17 cellular contexts compared by ENCODE assay signal in genomic region chr7:195830-196128, GRCh38. TPM values are rescaled to one million over a fixed set of nuclear protein-coding genes. Genes with fewer than 3 reads are reported as not detected.
DNase-seq lines count a peak whose midpoint lies in the region; ATAC-seq and TF ChIP-seq lines count a peak whose summit lies in the region.
"Had no signal": no experiment of that assay in that cellular context is flagged by ENCODE, and none has a peak within 500 bp of the region (broad histone marks: within the 10 kb centered on the region; RNA-seq: fewer than 3 reads in every experiment).

No MANE protein-coding gene starts in this region.

- TF ChIP-seq CTCF in CD14-positive monocyte (IDR thresholded peaks at IDR 0.05), result no peak
- TF ChIP-seq CTCF in brain (conservative IDR thresholded peaks at IDR 0.05), result no peak
- no peak for TF ChIP-seq CTCF in kidney epithelial cell (IDR thresholded peaks at IDR 0.05; ENCODE audit: insufficient read depth, low read length, poor library complexity, severe bottlenecking)
- TF ChIP-seq CTCF in gastrocnemius medialis (IDR thresholded peaks at IDR 0.05 in 4 of 5, conservative IDR thresholded peaks at IDR 0.05 in 1 of 5), result no peak

- DNase-seq in CD14-positive monocyte (ENCODE audit: low spot score) (no peak), kidney epithelial cell (ENCODE audit: low read depth) (no peak), gastrocnemius medialis (no peak), NOMO-1 treated with DMSO at 0.1 percent for 48 hours (lab: John Stamatoyannopoulos, UW; ENCODE audit: unreplicated experiment) (no peak), left cardiac atrium (no peak), NCI-H2081 treated with DMSO at 0.1 percent for 48 hours (lab: John Stamatoyannopoulos, UW) (no peak)
- DNase-seq in stimulated activated CD4-positive, alpha-beta T cell treated with anti-CD3 and anti-CD28 coated beads, Interleukin-12 subunit alpha, Interleukin-12 subunit beta, amount 100 ng/mL, for 4 hours, result no peak
- DNase-seq: activated CD8-positive, alpha-beta T cell treated with anti-CD3 and anti-CD28 coated beads, Interleukin-2, amount 10 ng/mL, durations not matched to agents 7 days and 5 days; amniotic stem cell; dermis blood vessel endothelial cell; MV-4-11; pancreas; Peyer's patch; stimulated activated CD4-positive, alpha-beta T cell treated with anti-CD3 and anti-CD28 coated beads, Interleukin-15, amount 100 ng/mL, for 24 hours; SW 1271 had no signal

- H3K4me3 Mint-ChIP-seq in CD14-positive monocyte (peak overlapping the region; percentile 6 to 97), brain (peak overlapping the region; percentile 92 to 96 (median 95))
- H3K4me3 Mint-ChIP-seq: activated CD8-positive, alpha-beta T cell treated with anti-CD3 and anti-CD28 coated beads, Interleukin-2, amount 10 ng/mL, durations not matched to agents 7 days and 5 days had no signal

- H3K9me3 ChIP-seq in gastrocnemius medialis, result no peaks in the 10 kb centered on the region
- H3K9me3 ChIP-seq: pancreas, Peyer's patch had no signal

- in situ Hi-C loops in gastrocnemius medialis (cut with MboI; ENCODE audit: low sequenced_read_pairs in 4 of 4), result no loop called here

- no peak for TF ChIP-seq POLR2A in gastrocnemius medialis (IDR thresholded peaks at IDR 0.05)

- peaks cover 77% of the 10 kb centered on the region in 2 donors for H3K4me1 ChIP-seq in gastrocnemius medialis

- H3K27ac Mint-ChIP-seq in CD14-positive monocyte, result no peak overlapping the region
- peak overlapping the region; percentile 24 to 96 (median 76) for H3K27ac Mint-ChIP-seq in brain
- H3K27ac Mint-ChIP-seq: activated CD8-positive, alpha-beta T cell treated with anti-CD3 and anti-CD28 coated beads, Interleukin-2, amount 10 ng/mL, durations not matched to agents 7 days and 5 days had no signal

- H3K36me3 ChIP-seq in kidney epithelial cell (ENCODE audit: control insufficient read depth, insufficient read depth, low read length) (peaks cover 10% of the 10 kb centered on the region), gastrocnemius medialis (peaks cover 0 to 30% of the 10 kb centered on the region in 2 donors)

- ATAC-seq in gastrocnemius medialis (no peak), left cardiac atrium (no peak)
- ATAC-seq: activated CD8-positive, alpha-beta T cell treated with anti-CD3 and anti-CD28 coated beads, Interleukin-2, amount 10 ng/mL, durations not matched to agents 7 days and 5 days; esophagus mucosa; pancreas had no signal

- H3K27ac ChIP-seq in gastrocnemius medialis, result peak overlapping the region; percentile 85 to 94 (median 86)

- peak overlapping the region; percentile 59 for H3K4me3 ChIP-seq in kidney epithelial cell (ENCODE audit: low read depth, low read length)
- peak overlapping the region in 1 of 4 donors; percentile 63 for H3K4me3 ChIP-seq in gastrocnemius medialis

- peaks cover 0 to 1% (median 0%) of the 10 kb centered on the region in 7 donors for H3K9me3 Mint-ChIP-seq in CD14-positive monocyte
- H3K9me3 Mint-ChIP-seq in brain, result no peaks in the 10 kb centered on the region

- peaks cover 63 to 68% of the 10 kb centered on the region in 2 donors for H3K36me3 Mint-ChIP-seq in CD14-positive monocyte
- peaks cover 44% of the 10 kb centered on the region for H3K36me3 Mint-ChIP-seq in brain

- H3K27me3 ChIP-seq in kidney epithelial cell (ENCODE audit: control insufficient read depth, insufficient read depth, low read length), result no peaks in the 10 kb centered on the region
- H3K27me3 ChIP-seq in gastrocnemius medialis, result no peaks in the 10 kb centered on the region
- H3K27me3 ChIP-seq: pancreas, Peyer's patch had no signal

- H3K4me1 Mint-ChIP-seq in CD14-positive monocyte (peaks cover 39% of the 10 kb centered on the region), brain (peaks cover 74% of the 10 kb centered on the region)

- intact Hi-C loops in CD14-positive monocyte (cut with micrococcal nuclease), result no loop called here
- intact Hi-C loops in gastrocnemius medialis (cut with DNase I; ENCODE audit: low total_unique reads), result loop anchor here (2.0 kb wide), 1 partner anchor 47 kb away; no protein-coding TSS in a partner anchor
- intact Hi-C loops in left cardiac atrium (cut with DNase I), result no loop called here

- H3K27me3 Mint-ChIP-seq in CD14-positive monocyte (ENCODE audit: low read depth in 3 of 3) (peaks cover 0 to 17% (median 13%) of the 10 kb centered on the region in 3 donors), brain (peaks cover 3% of the 10 kb centered on the region)

RNA-seq across cellular contexts. Expression of gene FAM20C, which starts 3.4 kb away (rescaled TPM):
- polyA plus RNA-seq in CD14-positive monocyte, result 1 to 10 TPM; 1.2 to 1.5 TPM
- polyA plus RNA-seq in brain (ENCODE audit: insufficient read depth, low read depth, low replicate concordance), result 20.8 TPM
- total RNA-seq in kidney epithelial cell, result 39.1 and 43.3 TPM in 2 replicates
- total RNA-seq in gastrocnemius medialis, result 10 to 100 TPM in 3 of 4 donors, 1 to 10 TPM in 1; 9.6 to 35.3 (median 18.6) TPM
- 10 to 100 TPM; 30.7 to 62.5 TPM for total RNA-seq in left cardiac atrium

Comparison
In these comparisons a context has a peak if more than half of its experiments do, and no peak if none do; other contexts are left out.
1. H3K27ac Mint-ChIP-seq: peak in brain (5 of 5); none in CD14-positive monocyte (0 of 7).